Comparison of ENCODE assay signal across 9 cellular contexts in the genomic region with DNA sequence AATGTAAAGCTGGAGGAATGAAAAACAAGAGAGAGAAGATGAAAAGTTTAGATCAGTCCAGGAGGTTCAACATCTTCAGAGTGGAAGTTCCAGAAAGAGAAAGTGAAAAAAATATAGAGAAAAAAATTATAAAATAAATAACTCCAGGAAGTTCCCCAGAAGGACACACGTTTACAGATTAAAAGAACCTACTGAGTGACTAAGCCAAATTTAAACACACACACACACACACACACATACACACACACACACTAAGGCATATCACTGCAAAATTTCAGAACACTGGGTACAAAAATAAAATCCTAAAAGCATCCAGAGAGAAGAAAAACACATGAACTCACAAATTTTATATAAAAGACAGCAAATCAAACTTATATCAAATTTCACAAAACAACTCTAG.
"Had no signal": no experiment of that assay in that cellular context is flagged by ENCODE, and none has a peak within 500 bp of the region (broad histone marks: within the 10 kb centered on the region; RNA-seq: fewer than 3 reads in every experiment).

No MANE protein-coding gene starts in this region.

- DNase-seq: activated effector memory CD4-positive, alpha-beta T cell treated with anti-CD3 and anti-CD28 coated beads, Interleukin-2, amount 50 U/mL, for 16 hours; activated T-cell treated with anti-CD3 and anti-CD28 coated beads, Interleukin-2, amount 50 U/mL, for 24 hours; amygdala; gastrocnemius medialis; heart right ventricle; left ventricle myocardium superior; posterior cingulate gyrus had no signal

- H3K9me3 ChIP-seq: esophagus muscularis mucosa, gastrocnemius medialis, heart right ventricle had no signal

- H3K27me3 ChIP-seq: gastrocnemius medialis had no signal

- H3K36me3 ChIP-seq: esophagus muscularis mucosa, gastrocnemius medialis, heart right ventricle had no signal

- H3K4me3 ChIP-seq: esophagus muscularis mucosa, gastrocnemius medialis, heart right ventricle had no signal

- H3K27ac ChIP-seq: esophagus muscularis mucosa, gastrocnemius medialis, heart right ventricle had no signal

- FAIRE-seq: keratinocyte had no signal

- H3K4me1 ChIP-seq: esophagus muscularis mucosa, gastrocnemius medialis, heart right ventricle had no signal
